Comparison of ENCODE assay signal across 3 cellular contexts in genomic region chr1:224927631-224928030, GRCh38.
TF ChIP-seq lines count a peak whose summit lies in the region.

No MANE protein-coding gene starts in this region.

TF ChIP-seq in HEK293, 187 proteins besides CTCF, POLR2A, EP300 and RAD21:
- peak; percentile 90 for TF ChIP-seq ZNF146 (tag by site-specific recombination; IDR thresholded peaks at IDR 0.05)
- TF ChIP-seq ZNF580 (tag by site-specific recombination; IDR thresholded peaks at IDR 0.05): 0 out of 2 replicates have a peak, but pooled peaks have one; percentile 22

TF ChIP-seq in K562, 482 proteins besides CTCF, POLR2A, EP300 and RAD21:
- TF ChIP-seq HDAC2 (IDR thresholded peaks at IDR 0.05) (peak; percentile 54; the same call in 1 of the 2 replicates), SMARCA5 (IDR thresholded peaks at IDR 0.05) (0 out of 2 replicates have a peak, but pooled peaks have one; percentile 63), ZNF146 (CRISPR knock-in tag; IDR thresholded peaks at IDR 0.05; ENCODE audit: unreplicated experiment) (peak; percentile 93), KDM1A (IDR thresholded peaks at IDR 0.05) (peak; percentile 60 to 63; a peak in 3 of 4 replicates), ESRRA (IDR thresholded peaks at IDR 0.05; ENCODE audit: borderline replicate concordance, low read depth) (peak; percentile 68; the same call in 1 of the 2 replicates), BCOR (IDR thresholded peaks at IDR 0.05) (peak; percentile 87)

TF ChIP-seq in HepG2, 621 proteins besides CTCF, POLR2A, EP300 and RAD21:
- TF ChIP-seq ZMYM3 (CRISPR knock-in tag; IDR thresholded peaks at IDR 0.05): peak; percentile 43; the same call in 1 of the 2 replicates
TF ChIP-seq in HepG2: peak in this region for 1; not testable (repeated sequence) for 620.
